In genomic region chr1:9234223-9235122, GRCh38 we compare ENCODE assay signal across 8 cellular contexts. TPM values are rescaled to one million over a fixed set of nuclear protein-coding genes. Genes with fewer than 3 reads are reported as not detected.
A peak's percentile ranks its signal among the peaks of the same experiment; 100 is the strongest.
DNase-seq lines count a peak whose midpoint lies in the region; ATAC-seq, FAIRE-seq and TF ChIP-seq lines count a peak whose summit lies in the region.

Gene H6PD, plus strand, starts transcription at chr1:9234774. Its CDS starts 10,161 bp downstream, at chr1:9244935.

- no peaks in the 10 kb centered on the region for H3K79me2 ChIP-seq in neural cell (replicated peaks; ENCODE audit: insufficient read depth, low read length)

- 1% methylated on average over 29 to 101 of the region's 111 CpGs for WGBS in stomach, 5 donors

- H3K4me3 ChIP-seq in HL-60 (replicated peaks; ENCODE audit: insufficient read depth, low read length): peak within 1 kb of the TSS; percentile 49
- peak within 1 kb of the TSS; percentile 76 for H3K4me3 ChIP-seq in fibroblast of the aortic adventitia (ENCODE audit: low read depth, low read length)
- H3K4me3 ChIP-seq in neural cell (ENCODE audit: low read length): peak within 1 kb of the TSS; percentile 76
- H3K4me3 ChIP-seq in stomach: peak within 1 kb of the TSS; percentile 48 to 69 (median 57)

- TF ChIP-seq EP300 in neural cell (conservative IDR thresholded peaks at IDR 0.05; ENCODE audit: poor library complexity, severe bottlenecking): no peak
- peak; percentile 8 for TF ChIP-seq EP300 in stomach (IDR thresholded peaks at IDR 0.05)

- H3K27ac ChIP-seq in HL-60 (replicated peaks) (peak within 1 kb of the TSS; percentile 90), neural cell (ENCODE audit: low read length) (peak within 1 kb of the TSS; percentile 49), stomach (peak within 1 kb of the TSS; percentile 92 to 99 (median 97))

- peak; percentile 22 for TF ChIP-seq RAD21 in neural cell (conservative IDR thresholded peaks at IDR 0.05)

- H3K27me3 ChIP-seq in HL-60 (ENCODE audit: insufficient read depth, poor library complexity, severe bottlenecking) (no peaks in the 10 kb centered on the region), neural cell (ENCODE audit: insufficient read depth, low read depth, low read length) (no peaks in the 10 kb centered on the region), stomach (no peaks in the 10 kb centered on the region)

- peak within 1 kb of the TSS; percentile 73 for H3K9ac ChIP-seq in neural cell (ENCODE audit: low read length)

- H2AFZ ChIP-seq in neural cell (ENCODE audit: low read depth, low read length): peak within 1 kb of the TSS; percentile 21

- H3K9me3 ChIP-seq in neural cell (ENCODE audit: low read length): no peaks in the 10 kb centered on the region
- no peaks in the 10 kb centered on the region for H3K9me3 ChIP-seq in stomach

- H3K4me1 ChIP-seq in stomach: peaks cover 52 to 66% (median 56%) of the 10 kb centered on the region in 4 donors

- no peaks in the 10 kb centered on the region for H3K36me3 ChIP-seq in neural cell (ENCODE audit: insufficient read depth, low read length)
- H3K36me3 ChIP-seq in stomach: no peaks in the 10 kb centered on the region

- peak; percentile 46 for TF ChIP-seq CTCF in D721Med (IDR thresholded peaks at IDR 0.05; ENCODE audit: insufficient read depth, missing control alignments)
- no peak for TF ChIP-seq CTCF in HL-60 (IDR thresholded peaks at IDR 0.05; ENCODE audit: insufficient read depth, low read length)
- peak; percentile 71 for TF ChIP-seq CTCF in fibroblast of the aortic adventitia (IDR thresholded peaks at IDR 0.05; ENCODE audit: insufficient read depth, low read length)
- TF ChIP-seq CTCF in neural cell (IDR thresholded peaks at IDR 0.05; ENCODE audit: poor library complexity, severe bottlenecking): peak; percentile 60
- TF ChIP-seq CTCF in stomach (IDR thresholded peaks at IDR 0.05): peak in 5 of 7 experiments; percentile 43 to 87 (median 73)

- peak; percentile 77 for DNase-seq in D721Med (ENCODE audit: insufficient read length, low spot score)
- peak; percentile 74 to 83 for DNase-seq in HL-60 (ENCODE audit: low read depth in 1 of 2, low spot score in 1 of 2)
- peak; percentile 96 for DNase-seq in RPMI8226
- peak; percentile 66 for DNase-seq in activated T-helper 9 cell treated with anti-CD3 and anti-CD28 coated beads, Interleukin-2, amount 50 U/mL, for 16 hours (ENCODE audit: low read depth)
- DNase-seq in fibroblast of the aortic adventitia (ENCODE audit: low read depth): peak; percentile 70
- DNase-seq in stomach: peak; percentile 88

- FAIRE-seq in D721Med (lab: Jason Lieb, UNC): no peak

- H3K9me2 ChIP-seq in neural cell (ENCODE audit: insufficient read depth, low read length): no peaks in the 10 kb centered on the region

- H4K20me1 ChIP-seq in neural cell (ENCODE audit: insufficient read depth): no peaks in the 10 kb centered on the region

- no peak for TF ChIP-seq POLR2A in stomach (IDR thresholded peaks at IDR 0.05)

- ATAC-seq in GM19452 (IDR thresholded peaks at IDR 0.05; ENCODE audit: unreplicated experiment): peak; percentile 75

- intact Hi-C loops in stomach (cut with DNase I; ENCODE audit: low total_unique reads): no loop called here

- no peaks in the 10 kb centered on the region for H3F3A ChIP-seq in neural cell (ENCODE audit: insufficient read depth, low read length, poor library complexity, severe bottlenecking)

- H3K4me2 ChIP-seq in neural cell (ENCODE audit: low read length): peak within 1 kb of the TSS; percentile 86

TF ChIP-seq in neural cell, 6 proteins besides CTCF, POLR2A, EP300 and RAD21:
- TF ChIP-seq EZH2 (IDR thresholded peaks at IDR 0.05; ENCODE audit: borderline replicate concordance, insufficient read depth, low read length, poor library complexity, severe bottlenecking) (no peak), MXI1 (conservative IDR thresholded peaks at IDR 0.05; ENCODE audit: poor library complexity, severe bottlenecking) (peak; percentile 46), POLR2AphosphoS5 (IDR thresholded peaks at IDR 0.05) (peak; percentile 74), SMC3 (conservative IDR thresholded peaks at IDR 0.05; ENCODE audit: poor library complexity) (peak; percentile 37), TAF1 (IDR thresholded peaks at IDR 0.05; ENCODE audit: low read depth) (no peak), REST (IDR thresholded peaks at IDR 0.05; ENCODE audit: borderline replicate concordance) (peak; percentile 51)

RNA-seq across cellular contexts. Expression of gene H6PD, which starts in this region (rescaled TPM):
- 30.7 and 36.9 TPM in 2 replicates for total RNA-seq in fibroblast of the aortic adventitia (ENCODE audit: low replicate concordance)
- 4.6 and 6.6 TPM in 2 replicates for polyA plus RNA-seq in neural cell
- polyA minus RNA-seq in neural cell: 10.2 and 11.2 TPM in 2 replicates
- total RNA-seq in stomach: 10 to 100 TPM; 17.9 to 54.3 (median 34.9) TPM
- polyA plus RNA-seq in stomach: 1 to 10 TPM; 3.2 to 9.2 (median 7.5) TPM

Comparison
In these comparisons a context has a peak if more than half of its experiments do, and no peak if none do; other contexts are left out.
1. Peak in every context shown above with its lines: DNase-seq, ATAC-seq, H3K4me3 ChIP-seq and H3K27ac ChIP-seq.